19 cellular contexts compared by ENCODE assay signal in the genomic region with DNA sequence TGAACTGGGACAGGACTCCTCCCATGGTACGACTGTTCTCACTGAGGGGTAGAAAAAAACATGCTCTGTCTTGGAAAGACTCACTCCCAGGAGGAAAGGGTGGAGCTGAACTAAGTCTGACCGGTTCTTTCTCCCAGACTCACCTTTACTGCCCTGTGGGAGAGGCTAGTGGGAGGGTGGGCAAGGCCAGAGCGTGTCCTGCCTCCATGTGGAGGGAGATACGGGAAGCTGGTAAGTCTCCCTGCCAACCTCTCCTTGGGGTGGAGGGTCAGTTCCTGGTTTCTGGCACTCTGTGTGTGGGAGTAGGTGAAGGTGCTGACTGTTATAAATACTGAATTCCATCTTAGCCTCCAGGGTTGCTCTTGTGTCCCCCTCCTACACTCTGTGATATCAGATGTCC. TPM values are rescaled to one million over a fixed set of nuclear protein-coding genes. Genes with fewer than 3 reads are reported as not detected.
DNase-seq lines count a peak whose midpoint lies in the region; ATAC-seq, FAIRE-seq and TF ChIP-seq lines count a peak whose summit lies in the region.
"Had no signal": no experiment of that assay in that cellular context is flagged by ENCODE, and none has a peak within 500 bp of the region (broad histone marks: within the 10 kb centered on the region; RNA-seq: fewer than 3 reads in every experiment).

No MANE protein-coding gene starts in this region.

- no peak overlapping the region for H4K12ac ChIP-seq in trophoblast cell (ENCODE audit: low read depth, low read length)

- H3K79me2 ChIP-seq in keratinocyte (ENCODE audit: control insufficient read depth, insufficient read depth, low read length) (no peaks in the 10 kb centered on the region), trophoblast cell (ENCODE audit: control insufficient read depth, insufficient read depth, low read length, poor library complexity) (no peaks in the 10 kb centered on the region)

- peak overlapping the region; percentile 92 for H2AFZ ChIP-seq in keratinocyte (ENCODE audit: control insufficient read depth, low read length)
- H2AFZ ChIP-seq in trophoblast cell (ENCODE audit: insufficient read depth, low read length, poor library complexity), result peak overlapping the region; percentile 26

- WGBS in trophoblast cell (ENCODE audit: extremely low coverage, insufficient coverage, insufficient read length), result no CpG with 5 or more reads among the region's 4 CpGs

- H3K27me3 ChIP-seq in RWPE2 (ENCODE audit: insufficient read depth, poor library complexity, severe bottlenecking) (no peaks in the 10 kb centered on the region), keratinocyte (ENCODE audit: control insufficient read depth, extremely low read depth, insufficient read depth, low read length) (no peaks in the 10 kb centered on the region), trophoblast cell (ENCODE audit: insufficient read depth, low read length) (no peaks in the 10 kb centered on the region)
- H3K27me3 ChIP-seq: gastrocnemius medialis, Peyer's patch had no signal

- peak; percentile 51 for FAIRE-seq in keratinocyte (lab: Jason Lieb, UNC)
- FAIRE-seq: islet of Langerhans had no signal

- H3K9me3 ChIP-seq in RWPE2 (ENCODE audit: severe bottlenecking), result no peaks in the 10 kb centered on the region
- H3K9me3 ChIP-seq in keratinocyte (ENCODE audit: control insufficient read depth, low read depth, low read length), result no peaks in the 10 kb centered on the region
- H3K9me3 ChIP-seq in trophoblast cell (ENCODE audit: insufficient read depth, low read depth, low read length), result no peaks in the 10 kb centered on the region
- H3K9me3 ChIP-seq: gastrocnemius medialis, Peyer's patch had no signal

- H3K4me1 ChIP-seq in RWPE2 (ENCODE audit: insufficient read depth, poor library complexity, severe bottlenecking) (no peaks in the 10 kb centered on the region), keratinocyte (ENCODE audit: control insufficient read depth, extremely low read depth, insufficient read depth, low read length) (peaks cover 6% of the 10 kb centered on the region), trophoblast cell (ENCODE audit: control insufficient read depth in 1 of 2, insufficient read depth in 2 of 2, low read length in 2 of 2) (peaks cover 4 to 8% of the 10 kb centered on the region in 2 experiments)
- H3K4me1 ChIP-seq: gastrocnemius medialis, Peyer's patch had no signal

- H4K8ac ChIP-seq in trophoblast cell (ENCODE audit: low read depth, low read length), result peak overlapping the region; percentile 30

- DNase-seq in Daoy (ENCODE audit: low read depth) (peak; percentile 15), RWPE2 (ENCODE audit: low spot score) (no peak), keratinocyte (ENCODE audit: low read depth, low spot score) (no peak), trophoblast cell (peak in 1 of 2 donors; percentile 49), COLO829 (ENCODE audit: low spot score) (no peak)
- no peak for DNase-seq in activated effector memory CD4-positive, alpha-beta T cell treated with Interleukin-2 at 50 U/mL for 16 hours
- DNase-seq: activated CD4-positive, CD25-positive, alpha-beta regulatory T cell treated with anti-CD3 and anti-CD28 coated beads, Interleukin-2, amount 50 U/mL, for 72 hours; activated naive CD8-positive, alpha-beta T cell treated with anti-CD3 and anti-CD28 coated beads for 36 hours; gastrocnemius medialis; NCI-H1694; NCI-H524 treated with DMSO at 0.1 percent for 48 hours; Peyer's patch had no signal

- dilution Hi-C loops in keratinocyte (cut with MboI; ENCODE audit: extremely low pct_ligation_motif_present, low sequenced_read_pairs), result no loop called here

- no peak overlapping the region for H2AK5ac ChIP-seq in trophoblast cell (ENCODE audit: low read length)

- H4K91ac ChIP-seq in trophoblast cell (ENCODE audit: low read depth, low read length), result no peak overlapping the region

- no peak overlapping the region for H2BK120ac ChIP-seq in trophoblast cell (ENCODE audit: insufficient read depth, low read length, poor library complexity)

- no peaks in the 10 kb centered on the region for H3K79me1 ChIP-seq in trophoblast cell (ENCODE audit: low read length)

- H3K14ac ChIP-seq in trophoblast cell (ENCODE audit: low read length), result no peak overlapping the region

- H3K9ac ChIP-seq in keratinocyte (ENCODE audit: control insufficient read depth, extremely low read depth, insufficient read depth, low read length) (no peak overlapping the region), trophoblast cell (ENCODE audit: low read length) (no peak overlapping the region)

- H3K9me1 ChIP-seq in keratinocyte (ENCODE audit: control insufficient read depth, extremely low read depth, insufficient read depth, low read length), result no peaks in the 10 kb centered on the region

- no peaks in the 10 kb centered on the region for H3K36me3 ChIP-seq in RWPE2 (ENCODE audit: low read depth)
- H3K36me3 ChIP-seq in keratinocyte (ENCODE audit: control insufficient read depth in 2 of 2, extremely low read depth in 1 of 2, insufficient read depth in 2 of 2, low read length in 2 of 2), result no peaks in the 10 kb centered on the region
- no peaks in the 10 kb centered on the region for H3K36me3 ChIP-seq in trophoblast cell (ENCODE audit: control insufficient read depth in 1 of 2, insufficient read depth in 2 of 2, low read length in 2 of 2)
- H3K36me3 ChIP-seq: gastrocnemius medialis, Peyer's patch had no signal

- H3K27ac ChIP-seq in RWPE2 (ENCODE audit: poor library complexity, severe bottlenecking), result no peak overlapping the region
- H3K27ac ChIP-seq in keratinocyte (ENCODE audit: control insufficient read depth, insufficient read depth, low read length), result no peak overlapping the region
- no peak overlapping the region for H3K27ac ChIP-seq in trophoblast cell (ENCODE audit: low read depth, low read length)
- H3K27ac ChIP-seq: gastrocnemius medialis, HL-60, Peyer's patch had no signal

- peak overlapping the region; percentile 1 for H2BK5ac ChIP-seq in trophoblast cell (ENCODE audit: low read depth, low read length, poor library complexity)

- H2BK12ac ChIP-seq in trophoblast cell (ENCODE audit: low read length), result peak overlapping the region; percentile 8

- H3K4me3 ChIP-seq in RWPE2 (ENCODE audit: severe bottlenecking) (no peak overlapping the region), keratinocyte (ENCODE audit: control insufficient read depth in 2 of 3, extremely low read depth in 1 of 3, insufficient read depth in 2 of 3, low read depth in 1 of 3, low read length in 3 of 3) (no peak overlapping the region), trophoblast cell (ENCODE audit: low read depth, low read length) (no peak overlapping the region)
- H3K4me3 ChIP-seq: gastrocnemius medialis, Peyer's patch had no signal

- H3K4me2 ChIP-seq in keratinocyte (ENCODE audit: control insufficient read depth, extremely low read depth, insufficient read depth, low read depth, low read length) (peak overlapping the region; percentile 13), trophoblast cell (ENCODE audit: low read length) (no peak overlapping the region)

- no peaks in the 10 kb centered on the region for H4K20me1 ChIP-seq in keratinocyte (ENCODE audit: control insufficient read depth, extremely low read depth, insufficient read depth, low read length)

- TF ChIP-seq CTCF in RWPE2 (IDR thresholded peaks at IDR 0.05; ENCODE audit: poor library complexity, severe bottlenecking) (no peak), keratinocyte (optimal IDR thresholded peaks at IDR 0.05 in 1 of 3, IDR thresholded peaks at IDR 0.05 in 1 of 3, conservative IDR thresholded peaks at IDR 0.05 in 1 of 3; ENCODE audit: extremely low read depth in 1 of 3, insufficient read depth in 2 of 3, low read length in 3 of 3) (no peak)

- peak; percentile 21; the same call in 2 of the 3 replicates for ATAC-seq in RWPE2 (ENCODE audit: low read depth)
- no peak for ATAC-seq in GM18519 (IDR thresholded peaks at IDR 0.05; ENCODE audit: low FRiP score, unreplicated experiment)
- no peak for ATAC-seq in HG03108 (IDR thresholded peaks at IDR 0.05; ENCODE audit: unreplicated experiment)
- ATAC-seq: gastrocnemius medialis; stimulated activated memory B cell treated with anti-CD40 and anti-IgM and Interleukin-4, amounts not matched to agents 10 μg/mL and 1 μg/mL and 100 μg/mL, for 72 hours had no signal

- H3K23ac ChIP-seq in trophoblast cell (ENCODE audit: low read length), result no peak overlapping the region

- peak overlapping the region; percentile 6 for H3K18ac ChIP-seq in trophoblast cell (ENCODE audit: low read length)

- no peak overlapping the region for H3K4ac ChIP-seq in trophoblast cell (ENCODE audit: low read depth, low read length)

RNA-seq across cellular contexts. Expression of a gene that starts 26.8 kb away (rescaled TPM):
- not detected in 2 replicates for total RNA-seq in Daoy (2014; rRNA removed; shearing (Covaris generic))
- polyA plus RNA-seq in keratinocyte, result not detected in 3 replicates
- not detected for polyA plus RNA-seq in keratinocyte (2011; ENCODE audit: low read depth)
- not detected in 2 replicates for polyA plus RNA-seq in keratinocyte (2011; cell fraction: cytosol; rRNA removed)
- polyA plus RNA-seq in keratinocyte (2011; cell fraction: nucleus; rRNA removed), result 0.04 TPM in 1 of 2 replicates, not detected in the other
- 0.08 and 0.42 TPM in 2 replicates for polyA plus RNA-seq in keratinocyte (2012; ENCODE audit: low replicate concordance)
- not detected in 3 replicates for polyA minus RNA-seq in keratinocyte
- polyA minus RNA-seq in keratinocyte (2011; cell fraction: cytosol; rRNA and poly(A)+ RNA removed), result not detected
- not detected in 2 replicates for polyA minus RNA-seq in keratinocyte (2011; cell fraction: nucleus; rRNA and poly(A)+ RNA removed)
- polyA plus RNA-seq in trophoblast cell (2013), result 15.7 and 19.5 TPM in 2 replicates
- total RNA-seq: activated naive CD8-positive, alpha-beta T cell treated with anti-CD3 and anti-CD28 coated beads for 36 hours; LHCN-M2 had no signal
- polyA plus RNA-seq: neural cell had no signal
